ENCODE assay signal across 8 cellular contexts in genomic region chr15:43493687-43494472, GRCh38. TPM values are rescaled to one million over a fixed set of nuclear protein-coding genes. Genes with fewer than 3 reads are reported as not detected.
DNase-seq lines count a peak whose midpoint lies in the region; ATAC-seq and TF ChIP-seq lines count a peak whose summit lies in the region.

No MANE protein-coding gene starts in this region.

- TF ChIP-seq CTCF in GM12864 (IDR thresholded peaks at IDR 0.05; ENCODE audit: low read depth, low read length, missing control alignments) (no peak), PC-9 (conservative IDR thresholded peaks at IDR 0.05) (no peak), psoas muscle (IDR thresholded peaks at IDR 0.05) (no peak)

- H3K4me3 ChIP-seq in GM12864 (ENCODE audit: low read depth, low read length) (peak overlapping the region; percentile 82; the same call in 1 of the 2 replicates), PC-9 (peak overlapping the region; percentile 57; the same call in 1 of the 2 replicates), psoas muscle (peak overlapping the region; percentile 82)

- CTCF ChIA-PET in PC-9 (lab: Charles Lee), result interaction anchor here (0.6 to 0.7 kb wide), 3 partner anchors 20 to 34 kb away, joined by 3 to 4 read pairs (median 3); partner anchors contain the start of gene MAP1A

- TF ChIP-seq POLR2A in erythroblast (IDR thresholded peaks at IDR 0.05; ENCODE audit: low read length), result no peak

- peaks cover 8% of the 10 kb centered on the region; the same call in 1 of the 2 replicates for H3K4me1 ChIP-seq in PC-9 (replicated peaks; ENCODE audit: insufficient read depth)
- H3K4me1 ChIP-seq in psoas muscle, result no peaks in the 10 kb centered on the region

- H3K9me2 ChIP-seq in PC-9 (ENCODE audit: insufficient read depth), result no peaks in the 10 kb centered on the region

- POLR2A ChIA-PET in PC-9 (lab: Charles Lee; ENCODE audit: unreplicated experiment), result interaction anchor here (0.5 to 0.7 kb wide), 4 partner anchors 104 to 777 kb away, joined by 3 to 5 read pairs (median 4); partner anchors contain the start of gene HYPK

- DNase-seq in GM12864 (ENCODE audit: low read depth), result no peak
- DNase-seq in PC-9, result no peak
- DNase-seq in erythroblast (lab: John Stamatoyannopoulos, UW), result peak; percentile 19 to 53
- DNase-seq in psoas muscle, result no peak
- DNase-seq in activated naive CD4-positive, alpha-beta T cell treated with anti-CD3 and anti-CD28 coated beads, Interleukin-2, amount 50 U/mL, for 16 hours, result no peak
- DNase-seq in activated effector memory CD4-positive, alpha-beta T cell treated with anti-CD3 and anti-CD28 coated beads, Interleukin-2, amount 50 U/mL, for 16 hours, result no peak
- DNase-seq in activated CD8-positive, alpha-beta memory T cell treated with anti-CD3 and anti-CD28 coated beads, Interleukin-2, amount 50 U/mL, for 4 hours, result no peak

- H3K27me3 ChIP-seq in PC-9 (ENCODE audit: insufficient read depth, low read depth) (no peaks in the 10 kb centered on the region), psoas muscle (ENCODE audit: insufficient read depth in 3 of 3, low read length in 2 of 3) (no peaks in the 10 kb centered on the region)

- peak overlapping the region; percentile 87 for H2AFZ ChIP-seq in PC-9

- H3K27ac ChIP-seq in PC-9, result no peak overlapping the region
- peak overlapping the region; percentile 81 for H3K27ac ChIP-seq in psoas muscle

- H4K20me1 ChIP-seq in PC-9 (ENCODE audit: insufficient read depth), result no peaks in the 10 kb centered on the region

- H3K9me3 ChIP-seq in PC-9 (ENCODE audit: insufficient read depth, low read depth) (no peaks in the 10 kb centered on the region), psoas muscle (no peaks in the 10 kb centered on the region)

- whole genome bisulfite sequencing in psoas muscle, 3 donors, result 49 to 59% (median 54%) methylated on average over 8 of the region's 8 CpGs

- H3K36me3 ChIP-seq in PC-9 (ENCODE audit: low read depth), result no peaks in the 10 kb centered on the region
- H3K36me3 ChIP-seq in psoas muscle (ENCODE audit: insufficient read depth in 1 of 2, low read depth in 1 of 2), result peaks cover 0 to 31% of the 10 kb centered on the region in 2 donors

- ATAC-seq in psoas muscle (no peak), GM21786 (IDR thresholded peaks at IDR 0.05; ENCODE audit: unreplicated experiment) (no peak)

- H3F3A ChIP-seq in PC-9 (ENCODE audit: insufficient read depth, low read depth), result no peaks in the 10 kb centered on the region

- peaks cover 18% of the 10 kb centered on the region for H3K79me2 ChIP-seq in PC-9 (ENCODE audit: low read depth)

- no TSS peak for BruUV-seq in PC-9 (replicated peaks; lab: Mats Ljungman, UMichigan)

- intact Hi-C loops in PC-9 (cut with micrococcal nuclease; ENCODE audit: unreplicated experiment) (no loop called here), psoas muscle (cut with DNase I) (no loop called here)

- H3K4me2 ChIP-seq in PC-9, result peak overlapping the region; percentile 91

RNA-seq across cellular contexts. Expression of gene TP53BP1, which starts 0.9 kb away (rescaled TPM):
- total RNA-seq in PC-9 (2021), result 62.1 and 66.8 TPM in 2 replicates
- 10 to 100 TPM; 11.6 to 31.3 (median 24.2) TPM for total RNA-seq in psoas muscle
- 10 to 100 TPM in 2 of 3 donors, 1 to 10 TPM in 1; 7.4 to 13.9 (median 12.8) TPM for polyA plus RNA-seq in psoas muscle

RNA-seq across cellular contexts. Expression of gene MAP1A, which starts 23.5 kb away (rescaled TPM):
- total RNA-seq in PC-9 (2021), result 1.5 and 2.1 TPM in 2 replicates
- total RNA-seq in psoas muscle, result 10 to 100 TPM in 1 of 4 donors, 1 to 10 TPM in 3; 2.7 to 25.1 (median 7.9) TPM
- polyA plus RNA-seq in psoas muscle, result 1 to 10 TPM in 2 of 3 donors, under 1 TPM in 1; 0.63 to 1.7 (median 1.3) TPM

Comparison
In these comparisons a context has a peak if more than half of its experiments do, and no peak if none do; other contexts are left out.
1. DNase-seq: peak in erythroblast (2 of 2); none in GM12864 (single experiment), PC-9 (0 of 2), psoas muscle (0 of 2), activated naive CD4-positive, alpha-beta T cell treated with anti-CD3 and anti-CD28 coated beads, Interleukin-2, amount 50 U/mL, for 16 hours (single experiment), activated effector memory CD4-positive, alpha-beta T cell treated with anti-CD3 and anti-CD28 coated beads, Interleukin-2, amount 50 U/mL, for 16 hours (single experiment) and activated CD8-positive, alpha-beta memory T cell treated with anti-CD3 and anti-CD28 coated beads, Interleukin-2, amount 50 U/mL, for 4 hours (single experiment).
2. Peak in every context shown above with its lines, with median percentiles within 50 percentile points of each other: H3K4me3 ChIP-seq.